ENCODE assay signal across 16 cellular contexts in genomic region chr10:118804262-118804773, GRCh38.
"Had no signal": no experiment of that assay in that cellular context is flagged by ENCODE, and none has a peak within 500 bp of the region (broad histone marks: within the 10 kb centered on the region; RNA-seq: fewer than 3 reads in every experiment).

No MANE protein-coding gene starts in this region.

- H3K9me3 ChIP-seq: esophagus squamous epithelium, ovary, testis, tibial nerve had no signal

- H3K27ac Mint-ChIP-seq: immature natural killer cell; naive thymus-derived CD4-positive, alpha-beta T cell; progenitor cell of endocrine pancreas; stimulated activated memory B cell treated with anti-CD40 and anti-IgM and Interleukin-4, amounts not matched to agents 10 μg/mL and 1 μg/mL and 100 μg/mL, for 72 hours; stimulated activated naive CD8-positive, alpha-beta T cell treated with anti-CD3 and anti-CD28 coated beads, Interleukin-15, Interleukin-2, amounts not matched to agents 100 ng/mL and 50 ng/mL, for 24 hours had no signal

- ATAC-seq: foreskin keratinocyte; naive thymus-derived CD4-positive, alpha-beta T cell; right cardiac atrium; stimulated activated memory B cell treated with anti-CD40 and anti-IgM and Interleukin-4, amounts not matched to agents 10 μg/mL and 1 μg/mL and 100 μg/mL, for 72 hours had no signal

- H3K36me3 ChIP-seq: esophagus squamous epithelium, ovary, tibial nerve had no signal

- H3K4me1 ChIP-seq: testis, tibial nerve had no signal

- H3K4me3 Mint-ChIP-seq: immature natural killer cell; naive thymus-derived CD4-positive, alpha-beta T cell; stimulated activated memory B cell treated with anti-CD40 and anti-IgM and Interleukin-4, amounts not matched to agents 10 μg/mL and 1 μg/mL and 100 μg/mL, for 72 hours; stimulated activated naive CD8-positive, alpha-beta T cell treated with anti-CD3 and anti-CD28 coated beads, Interleukin-15, Interleukin-2, amounts not matched to agents 100 ng/mL and 50 ng/mL, for 24 hours had no signal

- H3K27ac ChIP-seq: esophagus squamous epithelium, foreskin keratinocyte, ovary, testis, tibial nerve had no signal

- DNase-seq: esophagus squamous epithelium; foreskin keratinocyte; immature natural killer cell; left ventricle myocardium superior; mesendoderm; naive thymus-derived CD4-positive, alpha-beta T cell; ovary; right cardiac atrium; stimulated activated CD4-positive, alpha-beta T cell treated with anti-CD3 and anti-CD28 coated beads, Interleukin-4, amount 100 ng/mL, for 24 hours; testis had no signal

- FAIRE-seq: keratinocyte had no signal

- H3K4me1 Mint-ChIP-seq: immature natural killer cell; stimulated activated memory B cell treated with anti-CD40 and anti-IgM and Interleukin-4, amounts not matched to agents 10 μg/mL and 1 μg/mL and 100 μg/mL, for 72 hours had no signal

- H3K4me3 ChIP-seq: esophagus squamous epithelium, lung, ovary, testis, tibial nerve had no signal

- H3K36me3 Mint-ChIP-seq: immature natural killer cell; naive thymus-derived CD4-positive, alpha-beta T cell; stimulated activated memory B cell treated with anti-CD40 and anti-IgM and Interleukin-4, amounts not matched to agents 10 μg/mL and 1 μg/mL and 100 μg/mL, for 72 hours had no signal

- H3K9me3 Mint-ChIP-seq: immature natural killer cell; naive thymus-derived CD4-positive, alpha-beta T cell; stimulated activated memory B cell treated with anti-CD40 and anti-IgM and Interleukin-4, amounts not matched to agents 10 μg/mL and 1 μg/mL and 100 μg/mL, for 72 hours; stimulated activated naive CD8-positive, alpha-beta T cell treated with anti-CD3 and anti-CD28 coated beads, Interleukin-15, Interleukin-2, amounts not matched to agents 100 ng/mL and 50 ng/mL, for 24 hours had no signal

- H3K27me3 ChIP-seq: esophagus squamous epithelium, foreskin keratinocyte, ovary, testis, tibial nerve had no signal
